Comparison of ENCODE assay signal across 29 cellular contexts in genomic region chr15:87154771-87155170, GRCh38.
DNase-seq lines count a peak whose midpoint lies in the region; ATAC-seq, FAIRE-seq and TF ChIP-seq lines count a peak whose summit lies in the region.
"Had no signal": no experiment of that assay in that cellular context is flagged by ENCODE, and none has a peak within 500 bp of the region (broad histone marks: within the 10 kb centered on the region; RNA-seq: fewer than 3 reads in every experiment).

No MANE protein-coding gene starts in this region.

- H3K4me1 ChIP-seq in ACC112 (ENCODE audit: control insufficient read depth, insufficient read depth, low read length, unreplicated experiment) (peaks cover 15% of the 10 kb centered on the region), small intestine (ENCODE audit: control insufficient read depth in 2 of 2, insufficient read depth in 1 of 2, low read depth in 1 of 2, low read length in 1 of 2) (no peaks in the 10 kb centered on the region)
- H3K4me1 ChIP-seq: A549, adrenal gland, neural progenitor cell, uterus had no signal

- peak; percentile 58 for DNase-seq in HPDE6-E6E7 (ENCODE audit: extremely low spot score)
- DNase-seq in amniotic epithelial cell (ENCODE audit: low read depth), result peak; percentile 55
- DNase-seq in fibroblast of the aortic adventitia (ENCODE audit: low read depth), result peak; percentile 72
- DNase-seq in small intestine, result no peak
- DNase-seq in KG1 (lab: John Stamatoyannopoulos, UW), result no peak
- DNase-seq in NCI-H1417 treated with DMSO at 0.1 percent for 48 hours (lab: John Stamatoyannopoulos, UW), result no peak
- DNase-seq: activated CD4-positive, alpha-beta T cell treated with anti-CD3 and anti-CD28 coated beads, Interleukin-2, amount 10 ng/mL, durations not matched to agents 24 days and 14 days; activated CD8-positive, alpha-beta memory T cell treated with anti-CD3 and anti-CD28 coated beads, Interleukin-2, amount 10 ng/mL, durations not matched to agents 7 days and 5 days; activated naive CD4-positive, alpha-beta T cell treated with Interleukin-2 at 50 U/mL for 16 hours; activated T-cell treated with anti-CD3 and anti-CD28 coated beads, Interleukin-2, amount 50 U/mL, for 72 hours; adrenal gland; CD4-positive, alpha-beta T cell; DMS 273 treated with DMSO at 0.1 percent for 48 hours; endodermal cell; glutamatergic neuron; GM23248; KBM-7; NCI-H1694; NCI-H2171; NCI-H524 treated with DMSO at 0.1 percent for 48 hours; posterior cingulate gyrus; RPMI8226; SK-N-SH; stimulated activated CD8-positive, alpha-beta memory T cell treated with anti-CD3 and anti-CD28 coated beads, Interleukin-4, amount 100 ng/mL, for 48 hours; uterus had no signal

- no peak for FAIRE-seq in small intestine (lab: Jason Lieb, UNC)
- FAIRE-seq: A549 had no signal

- H3K27me3 ChIP-seq in ACC112 (ENCODE audit: insufficient read depth, low read length) (no peaks in the 10 kb centered on the region), small intestine (ENCODE audit: control insufficient read depth in 2 of 2, insufficient read depth in 2 of 2, low read length in 2 of 2) (no peaks in the 10 kb centered on the region)
- H3K27me3 ChIP-seq: adrenal gland, neural progenitor cell, uterus had no signal

- H3K9me3 ChIP-seq in small intestine (ENCODE audit: control insufficient read depth, low read depth), result no peaks in the 10 kb centered on the region
- H3K9me3 ChIP-seq: A549, adrenal gland, SK-N-SH, uterus had no signal

- H2AFZ ChIP-seq in ACC112 (ENCODE audit: low read length, unreplicated experiment), result no peak overlapping the region
- H2AFZ ChIP-seq: GM23248, neural progenitor cell had no signal

- no peak for ATAC-seq in GM21390 (IDR thresholded peaks at IDR 0.05; ENCODE audit: unreplicated experiment)
- ATAC-seq: A549; activated CD8-positive, alpha-beta memory T cell treated with anti-CD3 and anti-CD28 coated beads, Interleukin-2, amount 10 ng/mL, durations not matched to agents 7 days and 5 days; activated T-cell treated with anti-CD3 and anti-CD28 coated beads, Interleukin-2, amount 50 U/mL, for 72 hours had no signal

- H3K79me2 ChIP-seq in ACC112 (ENCODE audit: control insufficient read depth, insufficient read depth, low read length, unreplicated experiment), result no peaks in the 10 kb centered on the region

- no peak for TF ChIP-seq CTCF in fibroblast of the aortic adventitia (IDR thresholded peaks at IDR 0.05; ENCODE audit: insufficient read depth, low read length)

- H3K4me3 ChIP-seq in ACC112 (ENCODE audit: low read depth, low read length) (no peak overlapping the region), fibroblast of the aortic adventitia (ENCODE audit: low read depth, low read length) (no peak overlapping the region), small intestine (ENCODE audit: low read depth in 1 of 2, low read length in 2 of 2) (no peak overlapping the region)
- H3K4me3 ChIP-seq: A549, adrenal gland, GM23248, neural progenitor cell, uterus had no signal

- H3K27ac ChIP-seq in ACC112 (ENCODE audit: low read depth, low read length) (peak overlapping the region; percentile 87), small intestine (ENCODE audit: low read depth in 1 of 2, low read length in 1 of 2) (no peak overlapping the region)
- H3K27ac ChIP-seq: A549, adrenal gland, GM23248, neural progenitor cell, uterus had no signal

- H3K36me3 ChIP-seq in ACC112 (ENCODE audit: insufficient read depth, low read length), result no peaks in the 10 kb centered on the region
- no peaks in the 10 kb centered on the region for H3K36me3 ChIP-seq in small intestine (ENCODE audit: control insufficient read depth in 2 of 2, insufficient read depth in 2 of 2, low read length in 2 of 2)
- H3K36me3 ChIP-seq: adrenal gland, neural progenitor cell, uterus had no signal

Comparison
In these comparisons a context has a peak if more than half of its experiments do, and no peak if none do; other contexts are left out.
1. DNase-seq: peak in HPDE6-E6E7 (single experiment), amniotic epithelial cell (single experiment) and fibroblast of the aortic adventitia (single experiment); none in small intestine (single experiment), KG1 (single experiment) and NCI-H1417 treated with DMSO at 0.1 percent for 48 hours (single experiment).